2 cellular contexts compared by ENCODE assay signal in genomic region chr14:20910822-20911221, GRCh38. TPM values are rescaled to one million over a fixed set of nuclear protein-coding genes. Genes with fewer than 3 reads are reported as not detected.
"Had no signal": no experiment of that assay in that cellular context is flagged by ENCODE, and none has a peak within 500 bp of the region (broad histone marks: within the 10 kb centered on the region; RNA-seq: fewer than 3 reads in every experiment).

No MANE protein-coding gene starts in this region.

RNA-seq across cellular contexts. Expression of gene RNASE3, which starts 19.6 kb away (rescaled TPM):
- total RNA-seq: G401, GM12878 had no signal
- polyA plus RNA-seq: GM12878 had no signal

RNA-seq across cellular contexts. Expression of gene RNASE2, which starts 44.5 kb away (rescaled TPM):
- total RNA-seq: G401, GM12878 had no signal
- polyA plus RNA-seq: GM12878 had no signal
